ENCODE assay signal across 1 cellular context in genomic region chr16:4839942-4840341, GRCh38.
TF ChIP-seq lines count a peak whose summit lies in the region.

No MANE protein-coding gene starts in this region.

TF ChIP-seq in GM12878, 131 proteins besides CTCF, POLR2A, EP300 and RAD21:
- TF ChIP-seq BCL3 (IDR thresholded peaks at IDR 0.05; ENCODE audit: borderline replicate concordance, insufficient read depth, low read depth, low read length, poor library complexity, severe bottlenecking) (no peak), PML (IDR thresholded peaks at IDR 0.05; ENCODE audit: low read length) (no peak)
